Comparison of ENCODE assay signal across 17 cellular contexts in genomic region chr5:17619353-17619752, GRCh38. TPM values are rescaled to one million over a fixed set of nuclear protein-coding genes. Genes with fewer than 3 reads are reported as not detected.
A peak's percentile ranks its signal among the peaks of the same experiment; 100 is the strongest.
DNase-seq lines count a peak whose midpoint lies in the region; ATAC-seq, FAIRE-seq and TF ChIP-seq lines count a peak whose summit lies in the region.
"Had no signal": no experiment of that assay in that cellular context is flagged by ENCODE, and none has a peak within 500 bp of the region (broad histone marks: within the 10 kb centered on the region; RNA-seq: fewer than 3 reads in every experiment).

No MANE protein-coding gene starts in this region.

- H4K20me1 ChIP-seq in BLaER1 (no peaks in the 10 kb centered on the region), PC-3 (ENCODE audit: low read length) (no peaks in the 10 kb centered on the region)

- no peaks in the 10 kb centered on the region for H3F3A ChIP-seq in PC-3 (ENCODE audit: low read length, unreplicated experiment)

- H3K4me1 ChIP-seq in BLaER1 (peaks cover 15% of the 10 kb centered on the region), PC-3 (ENCODE audit: insufficient read depth, low read length) (peaks cover 14% of the 10 kb centered on the region)
- H3K4me1 ChIP-seq: BE2C had no signal

- H3K27me3 ChIP-seq in BLaER1 (no peaks in the 10 kb centered on the region), PC-3 (ENCODE audit: low read length) (no peaks in the 10 kb centered on the region)
- H3K27me3 ChIP-seq: BE2C had no signal

- TF ChIP-seq CTCF in PC-3 (conservative IDR thresholded peaks at IDR 0.05; ENCODE audit: low read depth, low read length), result no peak
- no peak for TF ChIP-seq CTCF in coronary artery (IDR thresholded peaks at IDR 0.05)

- H3K4me2 ChIP-seq in BLaER1 (peak overlapping the region; percentile 67; the same call in 1 of the 2 replicates), PC-3 (ENCODE audit: low read length) (no peak overlapping the region)

- DNase-seq in H4 (ENCODE audit: low spot score) (peak; percentile 12), PC-3 (peak; percentile 90), urothelium cell line (ENCODE audit: low spot score) (peak; percentile 78), coronary artery (ENCODE audit: low spot score) (no peak)
- no peak for DNase-seq in stimulated activated CD4-positive, alpha-beta T cell treated with anti-CD3 and anti-CD28 coated beads, Interleukin-2, amount 100 ng/mL, for 24 hours
- no peak for DNase-seq in activated CD4-positive, CD25-positive, alpha-beta regulatory T cell treated with anti-CD3 and anti-CD28 coated beads, Interleukin-2, amount 50 U/mL, for 72 hours
- DNase-seq: ACHN; BE2C; CD4-positive, alpha-beta memory T cell; DMS153; DMS79; GF-D8; GOT3; H9 had no signal

- POLR2A ChIA-PET in PC-3 (lab: Charles Lee; ENCODE audit: unreplicated experiment), result interaction anchor here (0.6 kb wide), 1 partner anchor 200 kb away, joined by 6 read pairs; no protein-coding TSS in a partner anchor

- no TSS peak for BruUV-seq in PC-3 (replicated peaks; lab: Mats Ljungman, UMichigan)

- H3K9ac ChIP-seq in BLaER1, result no peak overlapping the region
- H3K9ac ChIP-seq in PC-3 (ENCODE audit: low read length), result no peak overlapping the region

- CTCF ChIA-PET in PC-3 (lab: Charles Lee), result no interaction called here

- H3K79me2 ChIP-seq in PC-3 (ENCODE audit: low read length), result no peaks in the 10 kb centered on the region

- H2AFZ ChIP-seq in PC-3 (ENCODE audit: low read length), result no peak overlapping the region

- intact Hi-C loops in PC-3 (cut with micrococcal nuclease), result no loop called here

- peak; percentile 77 for ATAC-seq in PC-3

- H3K4me3 ChIP-seq in BLaER1 (no peak overlapping the region), PC-3 (ENCODE audit: low read length) (no peak overlapping the region), coronary artery (no peak overlapping the region)

- H3K9me3 ChIP-seq in BLaER1 (no peaks in the 10 kb centered on the region; the same call in none of the 2 replicates), PC-3 (ENCODE audit: low read length) (no peaks in the 10 kb centered on the region)
- H3K9me3 ChIP-seq: BE2C had no signal

- H3K9me2 ChIP-seq in PC-3 (replicated peaks; ENCODE audit: low read length), result no peaks in the 10 kb centered on the region

- H3K27ac ChIP-seq in BLaER1, result no peak overlapping the region
- no peak overlapping the region for H3K27ac ChIP-seq in PC-3 (ENCODE audit: low read length)
- H3K27ac ChIP-seq in coronary artery, result no peak overlapping the region

- FAIRE-seq in urothelium cell line (lab: Jason Lieb, UNC), result no peak

- H3K36me3 ChIP-seq in BLaER1 (no peaks in the 10 kb centered on the region), PC-3 (ENCODE audit: low read depth, low read length) (no peaks in the 10 kb centered on the region)
- H3K36me3 ChIP-seq: BE2C had no signal

RNA-seq across cellular contexts. Expression of gene TAF11L12, which starts 9.2 kb away (rescaled TPM):
- not detected in 2 replicates for total RNA-seq in H4 (2014; rRNA removed; shearing (Covaris generic))
- total RNA-seq in PC-3 (2014; rRNA removed), result not detected in 2 replicates
- total RNA-seq: A172; CD4-positive, alpha-beta memory T cell; H9; HT1080 had no signal

RNA-seq across cellular contexts. Expression of gene TAF11L13, which starts 12.5 kb away (rescaled TPM):
- not detected in 2 replicates for total RNA-seq in H4 (2014; rRNA removed; shearing (Covaris generic))
- not detected in 2 replicates for total RNA-seq in PC-3 (2014; rRNA removed)
- total RNA-seq: A172; CD4-positive, alpha-beta memory T cell; H9; HT1080 had no signal

RNA-seq across cellular contexts. Expression of gene TAF11L14, which starts 14.9 kb away (rescaled TPM):
- not detected in 2 replicates for total RNA-seq in H4 (2014; rRNA removed; shearing (Covaris generic))
- total RNA-seq in PC-3 (2014; rRNA removed), result not detected in 2 replicates
- total RNA-seq: A172; CD4-positive, alpha-beta memory T cell; H9; HT1080 had no signal

RNA-seq across cellular contexts. Expression of gene TAF11L11, which starts 15.4 kb away (rescaled TPM):
- total RNA-seq in H4 (2014; rRNA removed; shearing (Covaris generic)), result not detected in 2 replicates
- total RNA-seq in PC-3 (2014; rRNA removed), result not detected in 2 replicates
- total RNA-seq: A172; CD4-positive, alpha-beta memory T cell; H9; HT1080 had no signal

RNA-seq across cellular contexts. Expression of gene TAF11L10, which starts 21.7 kb away (rescaled TPM):
- not detected in 2 replicates for total RNA-seq in H4 (2014; rRNA removed; shearing (Covaris generic))
- not detected in 2 replicates for total RNA-seq in PC-3 (2014; rRNA removed)
- total RNA-seq: A172; CD4-positive, alpha-beta memory T cell; H9; HT1080 had no signal

Comparison
In these comparisons a context has a peak if more than half of its experiments do, and no peak if none do; other contexts are left out.
1. DNase-seq: peak in H4 (single experiment), PC-3 (single experiment) and urothelium cell line (single experiment); none in stimulated activated CD4-positive, alpha-beta T cell treated with anti-CD3 and anti-CD28 coated beads, Interleukin-2, amount 100 ng/mL, for 24 hours (0 of 2), activated CD4-positive, CD25-positive, alpha-beta regulatory T cell treated with anti-CD3 and anti-CD28 coated beads, Interleukin-2, amount 50 U/mL, for 72 hours (single experiment) and coronary artery (single experiment).